In the genomic region with DNA sequence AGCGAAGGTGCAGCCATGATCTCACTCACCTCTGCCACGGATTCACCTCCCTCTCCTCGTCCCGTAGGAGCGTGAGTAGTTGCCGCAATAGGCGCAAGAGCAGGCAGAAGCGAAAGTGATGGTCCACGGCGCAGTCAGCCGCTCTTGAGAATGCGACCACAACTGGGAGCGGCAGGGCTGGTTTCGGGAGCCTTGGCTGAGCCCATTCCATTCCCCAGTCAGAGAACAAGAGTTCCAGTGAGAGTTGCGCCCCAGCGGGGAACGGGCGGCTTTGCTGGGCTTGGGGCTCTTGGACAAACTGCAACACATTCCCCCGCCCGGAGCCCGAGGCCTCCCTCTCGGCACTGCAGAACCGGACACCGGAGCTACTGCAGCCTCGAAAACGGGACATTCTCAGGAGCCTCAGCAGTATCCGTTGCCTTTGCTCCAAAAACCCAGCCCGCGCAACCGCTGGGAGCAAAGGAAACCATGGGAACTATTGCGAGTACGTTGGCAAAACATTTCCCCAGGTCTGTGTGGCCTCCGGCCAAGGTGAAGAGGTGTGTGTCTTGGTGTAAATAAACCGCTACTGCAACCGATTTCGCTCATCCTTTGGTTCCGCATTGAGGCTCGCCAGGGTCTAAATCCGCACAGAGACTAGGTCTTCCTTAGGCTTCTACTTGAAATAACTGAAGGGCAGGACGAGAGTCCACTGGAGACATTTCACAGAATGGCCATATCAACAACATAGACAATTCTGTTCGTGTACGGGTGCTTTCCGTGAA, we compare ENCODE assay signal across 8 cellular contexts. TPM values are rescaled to one million over a fixed set of nuclear protein-coding genes. Genes with fewer than 3 reads are reported as not detected.
DNase-seq lines count a peak whose midpoint lies in the region; ATAC-seq, FAIRE-seq and TF ChIP-seq lines count a peak whose summit lies in the region.

No MANE protein-coding gene starts in this region.

- peak overlapping the region; percentile 98 for H3K4me3 Mint-ChIP-seq in astrocyte (ENCODE audit: unreplicated experiment)

- no peaks in the 10 kb centered on the region for H4K20me1 ChIP-seq in astrocyte (ENCODE audit: insufficient read depth, low read length)

- DNase-seq in GM13976 (ENCODE audit: low spot score), result peak; percentile 53
- peak; percentile 2 for DNase-seq in NCI-H1417 treated with DMSO at 0.1 percent for 48 hours (lab: John Stamatoyannopoulos, UW)
- peak; percentile 8 to 84 (median 24) for DNase-seq in T-helper 2 cell
- peak; percentile 68 for DNase-seq in astrocyte (ENCODE audit: low read depth)
- DNase-seq in hippocampal formation (lab: John Stamatoyannopoulos, UW), result peak; percentile 7 to 50
- peak; percentile 83 for DNase-seq in retina
- no peak for DNase-seq in putamen (ENCODE audit: low spot score)

- no peaks in the 10 kb centered on the region for H3K36me3 Mint-ChIP-seq in astrocyte (ENCODE audit: low read depth, unreplicated experiment)

- H3K9ac ChIP-seq in astrocyte (ENCODE audit: low read length), result peak overlapping the region; percentile 84

- no peaks in the 10 kb centered on the region for H3K27me3 ChIP-seq in astrocyte (ENCODE audit: insufficient read depth, low read length)

- ATAC-seq in HG02798 (IDR thresholded peaks at IDR 0.05; ENCODE audit: poor library complexity, unreplicated experiment), result peak; percentile 88

- peak overlapping the region; percentile 95 for H3K4me2 ChIP-seq in astrocyte (ENCODE audit: low read length)

- FAIRE-seq in astrocyte (lab: Jason Lieb, UNC), result peak; percentile 84

- H3K4me3 ChIP-seq in astrocyte (ENCODE audit: insufficient read depth, low read depth, low read length), result peak overlapping the region; percentile 81

- no peaks in the 10 kb centered on the region for H3K4me1 ChIP-seq in astrocyte (ENCODE audit: insufficient read depth, low read length)

- H3K9me3 Mint-ChIP-seq in astrocyte (ENCODE audit: unreplicated experiment), result no peaks in the 10 kb centered on the region

- peaks cover 8% of the 10 kb centered on the region for H3K27me3 Mint-ChIP-seq in astrocyte (ENCODE audit: low read depth, unreplicated experiment)

- peak overlapping the region; percentile 91 for H3K27ac Mint-ChIP-seq in astrocyte (ENCODE audit: unreplicated experiment)

- peak overlapping the region; percentile 63 for H3K27ac ChIP-seq in astrocyte (ENCODE audit: low read depth, low read length)

- H3K36me3 ChIP-seq in astrocyte (ENCODE audit: insufficient read depth, low read length), result no peaks in the 10 kb centered on the region

- H3K4me1 Mint-ChIP-seq in astrocyte (ENCODE audit: low read depth, unreplicated experiment), result no peaks in the 10 kb centered on the region

- no peak for TF ChIP-seq CTCF in GM13976 (IDR thresholded peaks at IDR 0.05; ENCODE audit: borderline replicate concordance, control extremely low read depth, extremely low read depth, insufficient read depth, missing control alignments)
- no peak for TF ChIP-seq CTCF in astrocyte (IDR thresholded peaks at IDR 0.05; ENCODE audit: insufficient read depth, low read depth, low read length)

- H3K79me2 ChIP-seq in astrocyte (ENCODE audit: insufficient read depth, low read length), result no peaks in the 10 kb centered on the region

- in situ Hi-C loops in GM13976 (cut with MboI; ENCODE audit: low sequenced_read_pairs, unreplicated experiment), result no loop called here

- peak overlapping the region; percentile 87 for H2AFZ ChIP-seq in astrocyte (ENCODE audit: low read depth, low read length)

- no peaks in the 10 kb centered on the region for H3K9me3 ChIP-seq in astrocyte (ENCODE audit: insufficient read depth, low read depth, low read length)

RNA-seq across cellular contexts. Expression of gene ZBTB33, which starts 5.7 kb away (rescaled TPM):
- total RNA-seq in astrocyte, result 17.4 and 19.9 TPM in 2 replicates
